ENCODE assay signal across 16 cellular contexts in the genomic region with DNA sequence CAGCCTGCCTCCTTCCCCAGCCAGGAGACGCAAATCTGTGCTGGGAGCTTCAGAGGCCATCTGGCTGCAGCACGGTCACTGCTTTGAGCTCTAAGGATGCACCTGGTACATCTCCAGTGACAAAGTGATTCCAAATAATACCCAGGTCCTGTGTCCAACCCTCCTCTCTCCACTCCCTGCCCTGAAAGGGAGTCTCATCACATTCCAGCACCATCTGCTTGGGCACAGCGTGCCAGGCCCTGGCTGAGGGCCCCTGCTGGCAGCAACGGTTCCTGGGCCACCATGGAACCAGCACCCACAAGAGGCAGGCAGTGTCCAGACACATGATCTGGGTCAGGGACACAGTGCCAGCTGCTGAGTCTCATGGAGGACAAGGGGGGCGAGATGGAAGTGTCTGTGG.
"Had no signal": no experiment of that assay in that cellular context is flagged by ENCODE, and none has a peak within 500 bp of the region (broad histone marks: within the 10 kb centered on the region; RNA-seq: fewer than 3 reads in every experiment).

No MANE protein-coding gene starts in this region.

- H3K4me1 ChIP-seq: lower lobe of right lung had no signal

- DNase-seq: activated CD4-positive, alpha-beta T cell treated with anti-CD3 and anti-CD28 coated beads for 48 hours; activated CD8-positive, alpha-beta T cell treated with anti-CD3 and anti-CD28 coated beads for 36 hours; activated gamma-delta T cell; activated T-cell treated with anti-CD3 and anti-CD28 coated beads, Interleukin-2, amount 50 U/mL, for 48 hours; amniotic stem cell; brain microvascular endothelial cell; erythroblast; lower lobe of right lung; stimulated activated CD4-positive, alpha-beta T cell treated with anti-CD3 and anti-CD28 coated beads, Interleukin-15, amount 100 ng/mL, for 24 hours; stimulated activated CD4-positive, alpha-beta T cell treated with anti-CD3 and anti-CD28 coated beads, Interleukin-4, amount 100 ng/mL, for 1 hour; stimulated activated naive B cell treated with anti-CD40 and anti-IgM and Interleukin-4, amounts not matched to agents 10 μg/mL and 1 μg/mL and 100 μg/mL, for 72 hours; T-helper 17 cell; thyroid gland had no signal

- H3K9me3 ChIP-seq: gastrocnemius medialis, thyroid gland had no signal

- ATAC-seq: activated CD8-positive, alpha-beta T cell treated with anti-CD3 and anti-CD28 coated beads for 36 hours; lower lobe of right lung; stimulated activated naive B cell treated with anti-CD40 and anti-IgM and Interleukin-4, amounts not matched to agents 10 μg/mL and 1 μg/mL and 100 μg/mL, for 72 hours; T-helper 17 cell; WTC11 had no signal

- H3K4me3 ChIP-seq: dorsolateral prefrontal cortex, gastrocnemius medialis, lower lobe of right lung, thyroid gland had no signal

- H3K27ac ChIP-seq: brain microvascular endothelial cell, gastrocnemius medialis, lower lobe of right lung, thyroid gland had no signal

- H3K27me3 ChIP-seq: brain microvascular endothelial cell, dorsolateral prefrontal cortex, gastrocnemius medialis, thyroid gland had no signal

- H3K36me3 ChIP-seq: brain microvascular endothelial cell, gastrocnemius medialis, lower lobe of right lung, thyroid gland had no signal
